ENCODE assay signal across 22 cellular contexts in the genomic region with DNA sequence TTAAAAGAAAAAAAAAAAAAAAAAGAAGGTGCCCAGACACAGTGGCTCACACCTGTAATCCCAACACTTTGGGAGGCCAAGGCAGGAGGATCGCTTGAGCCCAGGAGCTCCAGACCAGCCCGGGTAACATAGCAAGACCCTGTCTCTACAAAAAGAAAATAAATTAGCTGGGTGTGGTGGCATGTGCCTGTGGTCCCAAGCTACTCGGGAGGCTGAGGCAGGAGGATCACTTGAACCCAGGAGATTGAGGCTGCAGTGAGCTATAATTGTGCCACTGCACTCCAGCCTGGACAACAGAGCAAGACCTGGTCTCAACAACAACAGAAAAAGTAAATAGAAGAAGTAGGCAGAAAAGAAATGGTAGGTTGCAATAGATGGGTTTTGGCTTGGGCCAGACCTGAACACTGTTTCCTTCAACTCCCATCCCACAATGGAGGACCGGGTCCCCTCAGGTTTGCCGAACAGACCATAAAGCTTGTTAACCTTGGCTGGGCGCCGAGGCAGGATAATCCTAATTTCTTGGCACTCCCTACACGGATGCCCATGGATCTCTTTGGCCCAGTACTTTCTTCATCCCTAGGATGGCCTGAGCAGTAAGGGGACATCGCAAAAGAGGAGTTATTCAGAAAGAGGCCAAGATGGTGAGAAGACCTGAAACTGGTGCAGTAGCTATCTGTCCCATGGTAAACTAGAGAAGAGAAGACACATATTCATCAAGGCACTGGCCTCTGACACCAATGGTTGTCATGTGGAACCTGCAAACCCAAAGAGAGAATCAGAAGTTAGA.
A peak's percentile ranks its signal among the peaks of the same experiment; 100 is the strongest.
DNase-seq lines count a peak whose midpoint lies in the region; ATAC-seq, FAIRE-seq and TF ChIP-seq lines count a peak whose summit lies in the region.
"Had no signal": no experiment of that assay in that cellular context is flagged by ENCODE, and none has a peak within 500 bp of the region (broad histone marks: within the 10 kb centered on the region; RNA-seq: fewer than 3 reads in every experiment).

No MANE protein-coding gene starts in this region.

- no peak overlapping the region for H3K4me3 ChIP-seq in lower lobe of right lung
- H3K4me3 ChIP-seq: coronary artery, esophagus squamous epithelium, gastrocnemius medialis, MG63, psoas muscle, thyroid gland had no signal

- H3K36me3 ChIP-seq in lower lobe of right lung = no peaks in the 10 kb centered on the region
- H3K36me3 ChIP-seq: esophagus squamous epithelium, gastrocnemius medialis, MG63, neutrophil, thyroid gland had no signal

- no peak overlapping the region for H3K4me3 Mint-ChIP-seq in activated CD8-positive, alpha-beta T cell treated with anti-CD3 and anti-CD28 coated beads, Interleukin-2, amount 10 ng/mL, durations not matched to agents 7 days and 5 days
- H3K4me3 Mint-ChIP-seq in naive thymus-derived CD8-positive, alpha-beta T cell = no peak overlapping the region
- H3K4me3 Mint-ChIP-seq: CD4-positive, alpha-beta T cell; endodermal cell had no signal

- CTCF ChIA-PET in activated CD8-positive, alpha-beta T cell treated with anti-CD3 and anti-CD28 coated beads, Interleukin-2, amount 10 ng/mL, durations not matched to agents 7 days and 5 days (lab: Charles Lee) = interaction anchor here (0.6 to 3.7 kb wide), 63 partner anchors 9 to 389 kb away, joined by 3 to 132 read pairs (median 4); a partner anchor contains a TSS

- H3K27me3 Mint-ChIP-seq in activated CD8-positive, alpha-beta T cell treated with anti-CD3 and anti-CD28 coated beads, Interleukin-2, amount 10 ng/mL, durations not matched to agents 7 days and 5 days (ENCODE audit: low read depth) = no peaks in the 10 kb centered on the region
- peaks cover 0 to 5% (median 0%) of the 10 kb centered on the region in 5 donors for H3K27me3 Mint-ChIP-seq in naive thymus-derived CD8-positive, alpha-beta T cell
- H3K27me3 Mint-ChIP-seq: CD4-positive, alpha-beta T cell had no signal

- peaks cover 6% of the 10 kb centered on the region for H3K27me3 ChIP-seq in lower lobe of right lung (ENCODE audit: low read depth)

- H3K36me3 Mint-ChIP-seq in activated naive CD4-positive, alpha-beta T cell treated with anti-CD3 and anti-CD28 coated beads, Interleukin-2, amount 50 U/mL, for 72 hours = peaks cover 0 to 26% of the 10 kb centered on the region in 2 donors
- H3K36me3 Mint-ChIP-seq in activated CD8-positive, alpha-beta T cell treated with anti-CD3 and anti-CD28 coated beads, Interleukin-2, amount 10 ng/mL, durations not matched to agents 7 days and 5 days (ENCODE audit: low read depth) = peaks cover 13% of the 10 kb centered on the region
- H3K36me3 Mint-ChIP-seq in naive thymus-derived CD8-positive, alpha-beta T cell = no peaks in the 10 kb centered on the region

- H3K9me3 Mint-ChIP-seq in activated naive CD4-positive, alpha-beta T cell treated with anti-CD3 and anti-CD28 coated beads, Interleukin-2, amount 50 U/mL, for 72 hours = no peaks in the 10 kb centered on the region
- H3K9me3 Mint-ChIP-seq in activated CD8-positive, alpha-beta T cell treated with anti-CD3 and anti-CD28 coated beads, Interleukin-2, amount 10 ng/mL, durations not matched to agents 7 days and 5 days (ENCODE audit: insufficient read depth) = no peaks in the 10 kb centered on the region
- H3K9me3 Mint-ChIP-seq in naive thymus-derived CD8-positive, alpha-beta T cell = no peaks in the 10 kb centered on the region
- H3K9me3 Mint-ChIP-seq: CD4-positive, alpha-beta T cell; endodermal cell; IgD-negative memory B cell had no signal

- no peaks in the 10 kb centered on the region for H3K9me3 ChIP-seq in lower lobe of right lung
- H3K9me3 ChIP-seq: esophagus squamous epithelium, gastrocnemius medialis, MG63, neutrophil, psoas muscle, thyroid gland had no signal

- DNase-seq in activated naive CD4-positive, alpha-beta T cell treated with anti-CD3 and anti-CD28 coated beads, Interleukin-2, amount 50 U/mL, for 72 hours (ENCODE audit: low spot score in 2 of 2) = no peak
- no peak for DNase-seq in activated naive CD4-positive, alpha-beta T cell treated with anti-CD3 and anti-CD28 coated beads, Interleukin-2, amount 50 U/mL, for 16 hours
- peak; percentile 20 for DNase-seq in activated CD8-positive, alpha-beta T cell treated with anti-CD3 and anti-CD28 coated beads, Interleukin-2, amount 10 ng/mL, durations not matched to agents 7 days and 5 days
- DNase-seq in lower lobe of right lung (no peak), urothelium cell line (ENCODE audit: low spot score) (no peak), RPMI8226 (no peak)
- DNase-seq in naive thymus-derived CD8-positive, alpha-beta T cell = no peak
- DNase-seq: DMS 273 treated with DMSO at 0.1 percent for 48 hours, esophagus squamous epithelium, gastrocnemius medialis, NCI-H1417 treated with DMSO at 0.1 percent for 48 hours, NCI-H510A treated with DMSO at 0.1 percent for 48 hours, psoas muscle had no signal

- TF ChIP-seq CTCF in lower lobe of right lung (IDR thresholded peaks at IDR 0.05) = no peak

- intact Hi-C loops in lower lobe of right lung (cut with DNase I) = no loop called here

- no peak for ATAC-seq in activated naive CD4-positive, alpha-beta T cell treated with anti-CD3 and anti-CD28 coated beads, Interleukin-2, amount 50 U/mL, for 72 hours
- no peak for ATAC-seq in activated CD8-positive, alpha-beta T cell treated with anti-CD3 and anti-CD28 coated beads, Interleukin-2, amount 10 ng/mL, durations not matched to agents 7 days and 5 days
- ATAC-seq in lower lobe of right lung = peak; percentile 16 to 21
- ATAC-seq in HG02852 (IDR thresholded peaks at IDR 0.05; ENCODE audit: unreplicated experiment) = no peak
- no peak for ATAC-seq in naive thymus-derived CD8-positive, alpha-beta T cell
- ATAC-seq: psoas muscle had no signal

- FAIRE-seq in urothelium cell line (lab: Jason Lieb, UNC) = peak; percentile 80
- FAIRE-seq: islet of Langerhans had no signal

- no peak overlapping the region for H3K27ac ChIP-seq in lower lobe of right lung
- H3K27ac ChIP-seq: coronary artery, esophagus squamous epithelium, gastrocnemius medialis, neutrophil, psoas muscle, thyroid gland had no signal

- peak overlapping the region; percentile 26 to 65 for H3K27ac Mint-ChIP-seq in activated naive CD4-positive, alpha-beta T cell treated with anti-CD3 and anti-CD28 coated beads, Interleukin-2, amount 50 U/mL, for 72 hours
- H3K27ac Mint-ChIP-seq in activated CD8-positive, alpha-beta T cell treated with anti-CD3 and anti-CD28 coated beads, Interleukin-2, amount 10 ng/mL, durations not matched to agents 7 days and 5 days = peak overlapping the region; percentile 92
- H3K27ac Mint-ChIP-seq in naive thymus-derived CD8-positive, alpha-beta T cell = peak overlapping the region in 3 of 10 donors; percentile 8 to 94 (median 83)
- H3K27ac Mint-ChIP-seq: endodermal cell had no signal

- H3K4me1 ChIP-seq in lower lobe of right lung = no peaks in the 10 kb centered on the region
- H3K4me1 ChIP-seq: esophagus squamous epithelium, gastrocnemius medialis, psoas muscle, thyroid gland had no signal

- H3K4me1 Mint-ChIP-seq in activated CD8-positive, alpha-beta T cell treated with anti-CD3 and anti-CD28 coated beads, Interleukin-2, amount 10 ng/mL, durations not matched to agents 7 days and 5 days (ENCODE audit: low read depth) = peaks cover 70% of the 10 kb centered on the region
- peaks cover 9 to 18% (median 17%) of the 10 kb centered on the region in 4 donors for H3K4me1 Mint-ChIP-seq in naive thymus-derived CD8-positive, alpha-beta T cell

- POLR2A ChIA-PET in activated CD8-positive, alpha-beta T cell treated with anti-CD3 and anti-CD28 coated beads, Interleukin-2, amount 10 ng/mL, durations not matched to agents 7 days and 5 days (lab: Charles Lee) = interaction anchor here (0.7 to 3.5 kb wide), 13 partner anchors 8 to 234 kb away, joined by 3 to 68 read pairs (median 7); a partner anchor contains a TSS
- POLR2A ChIA-PET in naive thymus-derived CD8-positive, alpha-beta T cell (lab: Charles Lee) = interaction anchor here (0.7 to 1.8 kb wide), 4 partner anchors 36 to 169 kb away, joined by 3 to 10 read pairs (median 5); no protein-coding TSS in a partner anchor

Comparison
In these comparisons a context has a peak if more than half of its experiments do, and no peak if none do; other contexts are left out.
1. ATAC-seq: peak in lower lobe of right lung (2 of 2); none in activated naive CD4-positive, alpha-beta T cell treated with anti-CD3 and anti-CD28 coated beads, Interleukin-2, amount 50 U/mL, for 72 hours (0 of 2), activated CD8-positive, alpha-beta T cell treated with anti-CD3 and anti-CD28 coated beads, Interleukin-2, amount 10 ng/mL, durations not matched to agents 7 days and 5 days (single experiment), HG02852 (single experiment) and naive thymus-derived CD8-positive, alpha-beta T cell (0 of 2).